ENCODE assay signal across 14 cellular contexts in genomic region chr9:10371824-10372223, GRCh38.
DNase-seq lines count a peak whose midpoint lies in the region; ATAC-seq and TF ChIP-seq lines count a peak whose summit lies in the region.
"Had no signal": no experiment of that assay in that cellular context is flagged by ENCODE, and none has a peak within 500 bp of the region (broad histone marks: within the 10 kb centered on the region; RNA-seq: fewer than 3 reads in every experiment).

No MANE protein-coding gene starts in this region.

- no peaks in the 10 kb centered on the region for H3K36me3 ChIP-seq in GM23338 (ENCODE audit: insufficient read depth)
- H3K36me3 ChIP-seq in NT2/D1 (ENCODE audit: insufficient read depth, insufficient read length, low read length) = no peaks in the 10 kb centered on the region
- H3K36me3 ChIP-seq in endodermal cell (ENCODE audit: control insufficient read depth, insufficient read depth, low read length) = no peaks in the 10 kb centered on the region
- H3K36me3 ChIP-seq in neural progenitor cell = no peaks in the 10 kb centered on the region
- H3K36me3 ChIP-seq: BLaER1 treated with 17β-estradiol and CSF1 and Interleukin-3, amounts not matched to agents 10 nM and 100 nM; HAP-1 had no signal

- H3K9me3 Mint-ChIP-seq in GM23338 (no peaks in the 10 kb centered on the region), endodermal cell (no peaks in the 10 kb centered on the region), neural progenitor cell (no peaks in the 10 kb centered on the region)
- no peaks in the 10 kb centered on the region for H3K9me3 Mint-ChIP-seq in activated CD4-positive, alpha-beta T cell treated with anti-CD3 and anti-CD28 coated beads, Interleukin-2, amount 10 ng/mL, durations not matched to agents 24 days and 14 days

- TF ChIP-seq CTCF in GM23338 (conservative IDR thresholded peaks at IDR 0.05; ENCODE audit: low read depth in 2 of 2) (no peak), endodermal cell (conservative IDR thresholded peaks at IDR 0.05) (no peak), neural progenitor cell (IDR thresholded peaks at IDR 0.05) (no peak)

- no peaks in the 10 kb centered on the region for H3K9me2 ChIP-seq in GM23338 (ENCODE audit: insufficient read depth)

- H3K27ac Mint-ChIP-seq in GM23338 (no peak overlapping the region), endodermal cell (peak overlapping the region; percentile 54), neural progenitor cell (no peak overlapping the region)
- no peak overlapping the region for H3K27ac Mint-ChIP-seq in activated CD4-positive, alpha-beta T cell treated with anti-CD3 and anti-CD28 coated beads, Interleukin-2, amount 10 ng/mL, durations not matched to agents 24 days and 14 days
- H3K27ac Mint-ChIP-seq: CD4-positive, CD25-positive, alpha-beta regulatory T cell had no signal

- H3K9ac ChIP-seq in NT2/D1 (ENCODE audit: insufficient read length, low read depth) (no peak overlapping the region), endodermal cell (ENCODE audit: extremely low read depth, low read length, poor library complexity, severe bottlenecking) (no peak overlapping the region), neural progenitor cell (no peak overlapping the region)
- H3K9ac ChIP-seq: BLaER1 treated with 17β-estradiol and CSF1 and Interleukin-3, amounts not matched to agents 10 nM and 100 nM had no signal

- H3K9me3 ChIP-seq in NT2/D1 (ENCODE audit: insufficient read depth, low read length) (no peaks in the 10 kb centered on the region), endodermal cell (ENCODE audit: control insufficient read depth, low read length) (no peaks in the 10 kb centered on the region), neural progenitor cell (ENCODE audit: low read depth) (no peaks in the 10 kb centered on the region)
- H3K9me3 ChIP-seq: BLaER1 treated with 17β-estradiol and CSF1 and Interleukin-3, amounts not matched to agents 10 nM and 100 nM; HAP-1 had no signal

- DNase-seq in GM23338 (ENCODE audit: low spot score) (peak; percentile 39), NT2/D1 (ENCODE audit: low read depth, low spot score) (peak; percentile 22), endodermal cell (peak; percentile 61), neural progenitor cell (ENCODE audit: low spot score) (peak; percentile 31), cerebellum (ENCODE audit: low spot score) (no peak)
- DNase-seq in activated CD4-positive, alpha-beta T cell treated with anti-CD3 and anti-CD28 coated beads, Interleukin-2, amount 10 ng/mL, durations not matched to agents 24 days and 14 days = no peak
- DNase-seq: ACHN; CD4-positive, CD25-positive, alpha-beta regulatory T cell; DMS53; GOT3 had no signal

- no peak; the same call in 2 of the 3 replicates for ATAC-seq in GM23338
- ATAC-seq in HG02885 (IDR thresholded peaks at IDR 0.05; ENCODE audit: poor library complexity, unreplicated experiment) = no peak

- H3K4me1 Mint-ChIP-seq in GM23338 (peaks cover 12% of the 10 kb centered on the region; the same call in 2 of the 3 replicates), endodermal cell (peaks cover 21% of the 10 kb centered on the region), neural progenitor cell (peaks cover 2% of the 10 kb centered on the region)
- no peaks in the 10 kb centered on the region for H3K4me1 Mint-ChIP-seq in activated CD4-positive, alpha-beta T cell treated with anti-CD3 and anti-CD28 coated beads, Interleukin-2, amount 10 ng/mL, durations not matched to agents 24 days and 14 days
- H3K4me1 Mint-ChIP-seq: CD4-positive, CD25-positive, alpha-beta regulatory T cell had no signal

- H3K4me2 ChIP-seq in GM23338 (peak overlapping the region; percentile 8), neural progenitor cell (no peak overlapping the region)
- H3K4me2 ChIP-seq: BLaER1 treated with 17β-estradiol and CSF1 and Interleukin-3, amounts not matched to agents 10 nM and 100 nM had no signal

- H3F3A ChIP-seq in GM23338 (replicated peaks; ENCODE audit: low read depth) = no peaks in the 10 kb centered on the region
- H3F3A ChIP-seq in neural progenitor cell (ENCODE audit: low read depth) = no peaks in the 10 kb centered on the region

- no peaks in the 10 kb centered on the region for H4K20me1 ChIP-seq in GM23338 (replicated peaks; ENCODE audit: insufficient read depth)
- H4K20me1 ChIP-seq in neural progenitor cell (ENCODE audit: low read depth) = no peaks in the 10 kb centered on the region
- H4K20me1 ChIP-seq: BLaER1 treated with 17β-estradiol and CSF1 and Interleukin-3, amounts not matched to agents 10 nM and 100 nM had no signal

- intact Hi-C loops in activated CD4-positive, alpha-beta T cell treated with anti-CD3 and anti-CD28 coated beads, Interleukin-2, amount 10 ng/mL, durations not matched to agents 24 days and 14 days (cut with micrococcal nuclease) = no loop called here

- H3K4me1 ChIP-seq in GM23338 (ENCODE audit: insufficient read depth) = peaks cover 11% of the 10 kb centered on the region
- H3K4me1 ChIP-seq in NT2/D1 (ENCODE audit: insufficient read depth, insufficient read length) = no peaks in the 10 kb centered on the region
- peaks cover 2% of the 10 kb centered on the region for H3K4me1 ChIP-seq in endodermal cell (ENCODE audit: control insufficient read depth, insufficient read depth, low read length)
- no peaks in the 10 kb centered on the region for H3K4me1 ChIP-seq in neural progenitor cell
- H3K4me1 ChIP-seq: BLaER1 treated with 17β-estradiol and CSF1 and Interleukin-3, amounts not matched to agents 10 nM and 100 nM; HAP-1 had no signal

- H3K4me3 Mint-ChIP-seq in GM23338 (no peak overlapping the region), endodermal cell (no peak overlapping the region), neural progenitor cell (no peak overlapping the region)
- no peak overlapping the region for H3K4me3 Mint-ChIP-seq in activated CD4-positive, alpha-beta T cell treated with anti-CD3 and anti-CD28 coated beads, Interleukin-2, amount 10 ng/mL, durations not matched to agents 24 days and 14 days
- H3K4me3 Mint-ChIP-seq: CD4-positive, CD25-positive, alpha-beta regulatory T cell had no signal

- H3K27me3 ChIP-seq in GM23338 (ENCODE audit: insufficient read depth) (no peaks in the 10 kb centered on the region), NT2/D1 (ENCODE audit: insufficient read depth, insufficient read length) (no peaks in the 10 kb centered on the region), endodermal cell (ENCODE audit: control insufficient read depth, insufficient read depth, low read length, poor library complexity, severe bottlenecking) (no peaks in the 10 kb centered on the region), neural progenitor cell (no peaks in the 10 kb centered on the region)
- H3K27me3 ChIP-seq: BLaER1 treated with 17β-estradiol and CSF1 and Interleukin-3, amounts not matched to agents 10 nM and 100 nM had no signal

- no peaks in the 10 kb centered on the region for H3K79me2 ChIP-seq in GM23338 (replicated peaks; ENCODE audit: insufficient read depth)
- no peaks in the 10 kb centered on the region for H3K79me2 ChIP-seq in neural progenitor cell (ENCODE audit: low read depth)

- H3K27ac ChIP-seq in GM23338 (ENCODE audit: low read depth) = no peak overlapping the region
- H3K27ac ChIP-seq in endodermal cell (ENCODE audit: low read depth, low read length) = no peak overlapping the region
- no peak overlapping the region for H3K27ac ChIP-seq in neural progenitor cell
- H3K27ac ChIP-seq: BLaER1 treated with 17β-estradiol and CSF1 and Interleukin-3, amounts not matched to agents 10 nM and 100 nM; HL-60 had no signal

- H3K27me3 Mint-ChIP-seq in GM23338 (ENCODE audit: insufficient read depth, low read depth, poor library complexity) (no peaks in the 10 kb centered on the region), endodermal cell (ENCODE audit: insufficient read depth) (no peaks in the 10 kb centered on the region), neural progenitor cell (ENCODE audit: insufficient read depth, low read depth) (no peaks in the 10 kb centered on the region)
- no peaks in the 10 kb centered on the region for H3K27me3 Mint-ChIP-seq in activated CD4-positive, alpha-beta T cell treated with anti-CD3 and anti-CD28 coated beads, Interleukin-2, amount 10 ng/mL, durations not matched to agents 24 days and 14 days
- H3K27me3 Mint-ChIP-seq: CD4-positive, CD25-positive, alpha-beta regulatory T cell had no signal

- H3K4me3 ChIP-seq in GM23338 (no peak overlapping the region), NT2/D1 (ENCODE audit: insufficient read length, low read depth) (no peak overlapping the region), endodermal cell (ENCODE audit: low read length) (no peak overlapping the region), neural progenitor cell (no peak overlapping the region)
- H3K4me3 ChIP-seq: BLaER1 treated with 17β-estradiol and CSF1 and Interleukin-3, amounts not matched to agents 10 nM and 100 nM; HAP-1 had no signal

- H3K36me3 Mint-ChIP-seq in GM23338 (ENCODE audit: low read depth) (no peaks in the 10 kb centered on the region), endodermal cell (ENCODE audit: low read depth) (no peaks in the 10 kb centered on the region), neural progenitor cell (no peaks in the 10 kb centered on the region)
- no peaks in the 10 kb centered on the region for H3K36me3 Mint-ChIP-seq in activated CD4-positive, alpha-beta T cell treated with anti-CD3 and anti-CD28 coated beads, Interleukin-2, amount 10 ng/mL, durations not matched to agents 24 days and 14 days (ENCODE audit: low read depth)
- H3K36me3 Mint-ChIP-seq: CD4-positive, CD25-positive, alpha-beta regulatory T cell had no signal

- H2AFZ ChIP-seq in GM23338 (no peak overlapping the region), neural progenitor cell (replicated peaks) (peak overlapping the region; percentile 54)

TF ChIP-seq in GM23338, 12 proteins besides CTCF, POLR2A, EP300 and RAD21:
- TF ChIP-seq CREB1 (CRISPR knock-in tag; IDR thresholded peaks at IDR 0.05; ENCODE audit: low read depth) (no peak), NANOG (IDR thresholded peaks at IDR 0.05; ENCODE audit: borderline replicate concordance) (no peak), POLR2AphosphoS5 (IDR thresholded peaks at IDR 0.05; ENCODE audit: low read depth) (no peak)

Comparison
In these comparisons a context has a peak if more than half of its experiments do, and no peak if none do; other contexts are left out.
1. DNase-seq: peak in GM23338 (single experiment), NT2/D1 (single experiment), endodermal cell (single experiment) and neural progenitor cell (single experiment); none in activated CD4-positive, alpha-beta T cell treated with anti-CD3 and anti-CD28 coated beads, Interleukin-2, amount 10 ng/mL, durations not matched to agents 24 days and 14 days (single experiment) and cerebellum (single experiment).